ENCODE assay signal across 29 cellular contexts in genomic region chr21:44987886-44988606, GRCh38. TPM values are rescaled to one million over a fixed set of nuclear protein-coding genes. Genes with fewer than 3 reads are reported as not detected.
DNase-seq lines count a peak whose midpoint lies in the region; ATAC-seq, FAIRE-seq and TF ChIP-seq lines count a peak whose summit lies in the region.
"Had no signal": no experiment of that assay in that cellular context is flagged by ENCODE, and none has a peak within 500 bp of the region (broad histone marks: within the 10 kb centered on the region; RNA-seq: fewer than 3 reads in every experiment).

No MANE protein-coding gene starts in this region.

- H3K9me3 ChIP-seq in gastroesophageal sphincter = no peaks in the 10 kb centered on the region
- no peaks in the 10 kb centered on the region for H3K9me3 ChIP-seq in mucosa of descending colon
- H3K9me3 ChIP-seq: heart right ventricle, stomach, tibial nerve had no signal

- no peak for ATAC-seq in Right ventricle myocardium superior (ENCODE audit: poor library complexity)
- ATAC-seq in left ventricle myocardium superior = no peak
- no peak for ATAC-seq in gastroesophageal sphincter
- no peak for ATAC-seq in mucosa of descending colon
- ATAC-seq in left colon = no peak
- ATAC-seq: heart right ventricle, SK-N-SH treated with all-trans-retinoic acid at 6 μM for 48 hours had no signal

- H3K27me3 ChIP-seq in gastroesophageal sphincter = no peaks in the 10 kb centered on the region
- H3K27me3 ChIP-seq: heart right ventricle, tibial nerve had no signal

- H3K4me3 ChIP-seq in gastroesophageal sphincter (no peak overlapping the region), mucosa of descending colon (no peak overlapping the region)
- H3K4me3 ChIP-seq: heart right ventricle, stomach, tibial nerve had no signal

- intact Hi-C loops in Right ventricle myocardium superior (cut with DNase I) = no loop called here
- intact Hi-C loops in left ventricle myocardium superior (cut with micrococcal nuclease) = no loop called here
- intact Hi-C loops in mucosa of descending colon (cut with DNase I, micrococcal nuclease) = no loop called here
- intact Hi-C loops in left colon (cut with DNase I, micrococcal nuclease) = no loop called here

- DNase-seq in Right ventricle myocardium superior (peak; percentile 30), left ventricle myocardium superior (no peak), mucosa of descending colon (peak in 2 of 3 donors; percentile 16 to 44), urothelium cell line (ENCODE audit: low spot score) (no peak), left colon (no peak), HuH-7.5 (ENCODE audit: low spot score) (no peak), HUDEP-2 (lab: John Stamatoyannopoulos, UW; ENCODE audit: unreplicated experiment in 76 of 76) (no peak)
- DNase-seq: activated CD4-positive, alpha-beta T cell treated with anti-CD3 and anti-CD28 coated beads for 48 hours; activated naive CD4-positive, alpha-beta T cell treated with anti-CD3 and anti-CD28 coated beads, Interleukin-2, amount 10 ng/mL, durations not matched to agents 7 days and 5 days; activated T-cell treated with anti-CD3 and anti-CD28 coated beads, Interleukin-2, amount 50 U/mL, for 48 hours; amniotic stem cell; C1 segment of cervical spinal cord; COR-L47; effector CD4-positive, alpha-beta T cell; H9; NCI-H1436 treated with DMSO at 0.1 percent for 48 hours; NCI-H2107; NCI-H748 treated with DMSO at 0.1 percent for 48 hours; occipital lobe; small intestine; stimulated activated CD4-positive, alpha-beta T cell treated with anti-CD3 and anti-CD28 coated beads, Interleukin-1b, Interleukin-23, amount 100 ng/mL, for 48 hours; stimulated activated CD8-positive, alpha-beta memory T cell treated with anti-CD3 and anti-CD28 coated beads, Interleukin-4, amount 100 ng/mL, for 48 hours; stomach had no signal

- TF ChIP-seq CTCF in gastroesophageal sphincter (IDR thresholded peaks at IDR 0.05) (no peak), mucosa of descending colon (IDR thresholded peaks at IDR 0.05) (no peak)

- TF ChIP-seq POLR2A in gastroesophageal sphincter (IDR thresholded peaks at IDR 0.05) = no peak

- no peak for TF ChIP-seq EP300 in gastroesophageal sphincter (IDR thresholded peaks at IDR 0.05)

- FAIRE-seq in urothelium cell line (lab: Jason Lieb, UNC) = peak; percentile 89
- FAIRE-seq: colon, GM18507, small intestine had no signal

- no peaks in the 10 kb centered on the region for H3K36me3 ChIP-seq in gastroesophageal sphincter
- H3K36me3 ChIP-seq in mucosa of descending colon (ENCODE audit: low read depth) = no peaks in the 10 kb centered on the region
- H3K36me3 ChIP-seq: heart right ventricle, stomach, tibial nerve had no signal

- 52 to 57% methylated on average over 7 of the region's 37 CpGs for WGBS in gastroesophageal sphincter (ENCODE audit: low coverage in 1 of 2), 2 donors

- H3K27ac ChIP-seq in gastroesophageal sphincter = peak overlapping the region in 3 of 4 donors; percentile 91 to 94 (median 94)
- H3K27ac ChIP-seq: tibial nerve had no signal

- H3K4me1 ChIP-seq in gastroesophageal sphincter (peaks cover 5 to 87% (median 34%) of the 10 kb centered on the region in 3 donors), mucosa of descending colon (ENCODE audit: low read depth) (no peaks in the 10 kb centered on the region)

RNA-seq across cellular contexts. Expression of gene SLX9, which starts 48.2 kb away (rescaled TPM):
- total RNA-seq in Right ventricle myocardium superior = 77.4 TPM
- total RNA-seq in left ventricle myocardium superior = 69.9 TPM
- total RNA-seq in gastroesophageal sphincter = 10 to 100 TPM; 15.7 to 53.9 (median 36.4) TPM
- 10 to 100 TPM; 19.8 to 42.2 (median 20.9) TPM for total RNA-seq in mucosa of descending colon
- total RNA-seq in left colon = 10 to 100 TPM; 22.3 to 30.5 TPM

Comparison
In these comparisons a context has a peak if more than half of its experiments do, and no peak if none do; other contexts are left out.
1. DNase-seq: peak in Right ventricle myocardium superior (single experiment) and mucosa of descending colon (2 of 3); none in left ventricle myocardium superior (single experiment), urothelium cell line (single experiment), left colon (0 of 2), HuH-7.5 (single experiment) and HUDEP-2 (0 of 76).